In the genomic region with DNA sequence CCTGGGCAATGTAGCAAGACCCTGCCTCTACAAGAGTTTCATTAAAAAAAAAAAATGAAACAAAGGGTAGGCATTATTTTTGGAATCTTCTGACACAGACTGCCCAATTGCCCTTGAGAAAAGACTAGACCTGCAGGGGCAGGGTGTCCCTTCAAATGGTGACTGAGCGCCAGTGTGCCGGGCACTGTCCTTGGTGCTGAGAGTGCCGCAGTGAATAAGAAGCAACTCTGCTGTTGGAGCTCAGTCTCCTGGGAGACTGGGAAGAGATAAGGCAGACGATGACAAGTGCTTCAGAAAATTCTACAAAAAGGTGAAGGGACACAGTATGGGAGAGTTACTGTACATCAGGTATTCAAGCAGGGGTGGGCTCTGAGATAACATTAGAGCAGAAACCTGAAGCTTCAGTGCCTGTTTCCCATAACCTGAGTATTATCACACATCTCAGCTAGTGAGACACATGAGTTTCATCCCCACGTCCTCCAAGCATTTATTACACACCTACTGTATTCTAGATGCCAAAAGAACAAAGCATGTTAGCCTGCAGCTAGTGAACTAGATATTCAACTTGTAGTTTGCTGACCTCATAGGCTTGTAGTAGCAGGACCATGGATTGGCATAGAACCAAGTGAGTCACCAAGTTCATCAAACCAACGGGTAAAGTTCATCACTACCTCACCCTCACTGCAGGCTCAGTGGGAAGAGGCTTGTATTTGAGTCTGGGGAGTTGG, we compare ENCODE assay signal across 9 cellular contexts. TPM values are rescaled to one million over a fixed set of nuclear protein-coding genes. Genes with fewer than 3 reads are reported as not detected.
A peak's percentile ranks its signal among the peaks of the same experiment; 100 is the strongest.
DNase-seq lines count a peak whose midpoint lies in the region; ATAC-seq and TF ChIP-seq lines count a peak whose summit lies in the region.
"Had no signal": no experiment of that assay in that cellular context is flagged by ENCODE, and none has a peak within 500 bp of the region (broad histone marks: within the 10 kb centered on the region; RNA-seq: fewer than 3 reads in every experiment).

No MANE protein-coding gene starts in this region.

- no peak overlapping the region for H3K4me3 ChIP-seq in left lung

- no peaks in the 10 kb centered on the region for H3K4me1 ChIP-seq in left lung

- H3K36me3 ChIP-seq in left lung = no peaks in the 10 kb centered on the region

- intact Hi-C loops in left lung (cut with DNase I) = no loop called here

- TF ChIP-seq CTCF in left lung (IDR thresholded peaks at IDR 0.05) = no peak

- in situ Hi-C loops in KBM-7 (cut with MboI; ENCODE audit: low pct_unique_long_range_greater_than_20kb, low sequenced_read_pairs) = no loop called here

- DNase-seq in ELR (ENCODE audit: low read depth) = peak; percentile 74
- DNase-seq in KBM-7 = peak; percentile 49
- peak; percentile 86 for DNase-seq in amniotic epithelial cell (ENCODE audit: low read depth)
- no peak for DNase-seq in left lung
- DNase-seq in mesenteric fat pad (ENCODE audit: low spot score) = no peak
- DNase-seq: NCI-H526 had no signal

- H3K27me3 ChIP-seq in left lung = peaks cover 0 to 13% of the 10 kb centered on the region in 2 donors

- ATAC-seq in left lung (peak; percentile 77), GM18519 (IDR thresholded peaks at IDR 0.05; ENCODE audit: low FRiP score, unreplicated experiment) (no peak), GM19351 (IDR thresholded peaks at IDR 0.05; ENCODE audit: unreplicated experiment) (no peak), GM21717 (IDR thresholded peaks at IDR 0.05; ENCODE audit: unreplicated experiment) (no peak)

- no peak overlapping the region for H3K27ac ChIP-seq in left lung

- H3K9me3 ChIP-seq in left lung = no peaks in the 10 kb centered on the region

RNA-seq across cellular contexts. Expression of a gene that starts 18.4 kb away (rescaled TPM):
- total RNA-seq in left lung (100 to 1,000 TPM; 761 to 849 TPM), mesenteric fat pad (871 TPM)

Comparison
In these comparisons a context has a peak if more than half of its experiments do, and no peak if none do; other contexts are left out.
1. DNase-seq: peak in ELR (single experiment), KBM-7 (single experiment) and amniotic epithelial cell (single experiment); none in left lung (0 of 2) and mesenteric fat pad (single experiment).